Comparison of ENCODE assay signal across 11 cellular contexts in the genomic region with DNA sequence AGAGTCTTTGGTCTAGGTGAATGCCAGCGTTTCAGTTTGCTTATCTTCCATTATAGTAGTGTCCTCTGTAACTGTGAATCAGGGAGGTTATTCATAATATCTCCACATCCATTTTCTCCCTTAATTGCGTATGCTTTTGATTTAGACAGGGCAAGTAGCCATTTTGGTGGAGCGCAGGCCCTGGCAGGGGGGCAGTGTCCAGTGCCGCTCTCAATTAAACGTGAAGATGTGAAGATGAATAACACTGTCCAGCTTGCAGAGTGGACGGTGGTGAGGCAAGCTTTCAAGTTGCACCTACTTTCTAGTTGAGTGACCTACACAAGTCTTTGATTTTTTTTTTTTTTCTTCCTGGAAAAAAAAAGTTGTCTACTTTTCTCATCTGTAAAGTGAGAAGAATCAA. TPM values are rescaled to one million over a fixed set of nuclear protein-coding genes. Genes with fewer than 3 reads are reported as not detected.
A peak's percentile ranks its signal among the peaks of the same experiment; 100 is the strongest.
DNase-seq lines count a peak whose midpoint lies in the region; ATAC-seq and TF ChIP-seq lines count a peak whose summit lies in the region.
"Had no signal": no experiment of that assay in that cellular context is flagged by ENCODE, and none has a peak within 500 bp of the region (broad histone marks: within the 10 kb centered on the region; RNA-seq: fewer than 3 reads in every experiment).

No MANE protein-coding gene starts in this region.

- no peak overlapping the region for H4K91ac ChIP-seq in H9 (ENCODE audit: insufficient read length, low read depth, low read length)

- H3K27me3 ChIP-seq in H9 (ENCODE audit: insufficient read depth, low read length) (no peaks in the 10 kb centered on the region; the same call in 1 of the 2 replicates), skeletal muscle tissue (ENCODE audit: control insufficient read depth in 3 of 3, insufficient read depth in 3 of 3, low read length in 3 of 3) (no peaks in the 10 kb centered on the region)
- H3K27me3 ChIP-seq: tibial artery had no signal

- H3K36me3 ChIP-seq in skeletal muscle tissue (ENCODE audit: control insufficient read depth in 3 of 3, insufficient read depth in 3 of 3, low read length in 3 of 3) = peaks cover 0 to 2% (median 0%) of the 10 kb centered on the region in 3 donors
- H3K36me3 ChIP-seq: tibial artery had no signal

- no peak overlapping the region for H2BK15ac ChIP-seq in H9 (ENCODE audit: low read depth, low read length)

- H2AK5ac ChIP-seq in H9 (ENCODE audit: insufficient read length, low read length) = no peak overlapping the region

- H2AFZ ChIP-seq in H9 (ENCODE audit: low read length) = no peak overlapping the region

- H3K4me1 Mint-ChIP-seq in H9 = peaks cover 73 to 77% of the 10 kb centered on the region in 2 experiments
- peaks cover 84% of the 10 kb centered on the region for H3K4me1 Mint-ChIP-seq in activated T-cell treated with anti-CD3 and anti-CD28 coated beads, Interleukin-2, amount 50 U/mL, for 72 hours (ENCODE audit: low read depth)

- H3T11ph ChIP-seq in H9 (ENCODE audit: low read length) = no peak overlapping the region

- H4K5ac ChIP-seq in H9 (ENCODE audit: insufficient read length, low read depth, low read length) = no peak overlapping the region

- H2BK120ac ChIP-seq in H9 (ENCODE audit: low read depth, low read length, poor library complexity, severe bottlenecking) = no peak overlapping the region

- peaks cover 0 to 2% (median 0%) of the 10 kb centered on the region in 3 experiments; a peak in 2 of 7 replicates for H3K36me3 Mint-ChIP-seq in H9 (ENCODE audit: insufficient read depth in 1 of 3, low read depth in 3 of 3)
- peaks cover 3 to 7% of the 10 kb centered on the region in 2 donors for H3K36me3 Mint-ChIP-seq in activated T-cell treated with anti-CD3 and anti-CD28 coated beads, Interleukin-2, amount 50 U/mL, for 72 hours (ENCODE audit: insufficient read depth in 2 of 2)

- no peak overlapping the region for H3K23ac ChIP-seq in H9 (ENCODE audit: insufficient read length, low read depth, low read length)

- H3K79me2 ChIP-seq in H9 (ENCODE audit: insufficient read depth, low read length) = peaks cover 29% of the 10 kb centered on the region; the same call in 1 of the 2 replicates

- H3K14ac ChIP-seq in H9 (ENCODE audit: insufficient read depth, low read length) = no peak overlapping the region

- no peaks in the 10 kb centered on the region for H3K9me3 Mint-ChIP-seq in H9
- no peaks in the 10 kb centered on the region for H3K9me3 Mint-ChIP-seq in activated T-cell treated with anti-CD3 and anti-CD28 coated beads, Interleukin-2, amount 50 U/mL, for 72 hours

- H3K4me3 Mint-ChIP-seq in H9 = no peak overlapping the region; a peak in 1 of 5 replicates
- peak overlapping the region; percentile 84 to 95 for H3K4me3 Mint-ChIP-seq in activated T-cell treated with anti-CD3 and anti-CD28 coated beads, Interleukin-2, amount 50 U/mL, for 72 hours

- H3K9ac ChIP-seq in H9 (ENCODE audit: extremely low read depth, insufficient read length, low read length) (no peak overlapping the region), skeletal muscle tissue (ENCODE audit: low read depth in 1 of 3, low read length in 3 of 3) (peak overlapping the region in 1 of 3 donors; percentile 35)

- peaks cover 9% of the 10 kb centered on the region for H3K79me1 ChIP-seq in H9 (ENCODE audit: insufficient read depth, low read depth, low read length, poor library complexity, severe bottlenecking)

- peak overlapping the region in 2 of 3 experiments; percentile 4 to 68; a peak in 2 of 7 replicates for H3K27ac Mint-ChIP-seq in H9
- peak overlapping the region; percentile 93 for H3K27ac Mint-ChIP-seq in activated T-cell treated with anti-CD3 and anti-CD28 coated beads, Interleukin-2, amount 50 U/mL, for 72 hours

- intact Hi-C loops in sciatic nerve (cut with DNase I) = no loop called here

- H3K18ac ChIP-seq in H9 (ENCODE audit: insufficient read length, low read depth, low read length) = no peak overlapping the region

- TF ChIP-seq CTCF in H9 (conservative IDR thresholded peaks at IDR 0.05) = no peak

- H3K4me1 ChIP-seq in H9 (ENCODE audit: insufficient read depth, low read length) = peaks cover 27% of the 10 kb centered on the region
- H3K4me1 ChIP-seq in skeletal muscle tissue (ENCODE audit: control insufficient read depth in 3 of 3, insufficient read depth in 3 of 3, low read length in 3 of 3) = peaks cover 71 to 77% (median 75%) of the 10 kb centered on the region in 3 donors

- no peak for DNase-seq in H9
- DNase-seq in activated T-cell treated with anti-CD3 and anti-CD28 coated beads, Interleukin-2, amount 50 U/mL, for 72 hours = no peak
- DNase-seq in fibroblast of peridontal ligament (ENCODE audit: extremely low read depth) = peak; percentile 27
- no peak for DNase-seq in UCSD-AML1 (lab: John Stamatoyannopoulos, UW; ENCODE audit: unreplicated experiment)
- no peak for DNase-seq in sciatic nerve (ENCODE audit: low spot score)
- no peak for DNase-seq in NCI-H187 (lab: John Stamatoyannopoulos, UW)
- DNase-seq: NCI-H774, retina had no signal

- H4K20me1 ChIP-seq in H9 (ENCODE audit: control insufficient read depth, insufficient read depth, insufficient read length) = peaks cover 9% of the 10 kb centered on the region

- no peak overlapping the region for H3K56ac ChIP-seq in H9 (ENCODE audit: insufficient read length, low read depth, low read length)

- no peak overlapping the region for H2BK12ac ChIP-seq in H9 (ENCODE audit: insufficient read length, low read depth, low read length)

- H3K27ac ChIP-seq in H9 (ENCODE audit: insufficient read length, low read depth, low read length) = no peak overlapping the region
- peak overlapping the region; percentile 63 for H3K27ac ChIP-seq in skeletal muscle tissue (ENCODE audit: low read depth, low read length)

- H3K4ac ChIP-seq in H9 (ENCODE audit: low read depth, low read length) = no peak overlapping the region

- peaks cover 7% of the 10 kb centered on the region for H3K27me3 Mint-ChIP-seq in H9 (ENCODE audit: low read depth)
- H3K27me3 Mint-ChIP-seq in activated T-cell treated with anti-CD3 and anti-CD28 coated beads, Interleukin-2, amount 50 U/mL, for 72 hours (ENCODE audit: low read depth) = no peaks in the 10 kb centered on the region

- no peak for ATAC-seq in activated T-cell treated with anti-CD3 and anti-CD28 coated beads, Interleukin-2, amount 50 U/mL, for 72 hours (replicated peaks in 1 of 2)
- no peak for ATAC-seq in sciatic nerve
- ATAC-seq in GM21786 (IDR thresholded peaks at IDR 0.05; ENCODE audit: unreplicated experiment) = no peak

- no peak overlapping the region for H4K8ac ChIP-seq in H9 (replicated peaks; ENCODE audit: insufficient read length, low read depth, low read length)

- no peak overlapping the region for H3K4me3 ChIP-seq in skeletal muscle tissue (ENCODE audit: low read length in 3 of 3)
- H3K4me3 ChIP-seq: tibial artery had no signal

- WGBS in H9 (ENCODE audit: extremely low coverage, insufficient read length, low lambda C conversion rate) = no CpG with 5 or more reads among the region's 6 CpGs

- no peak overlapping the region for H2BK20ac ChIP-seq in H9 (ENCODE audit: low read depth, low read length, poor library complexity, severe bottlenecking)

- H2BK5ac ChIP-seq in H9 (ENCODE audit: insufficient read length, low read length) = no peak overlapping the region

- H3K9me3 ChIP-seq in H9 (ENCODE audit: control insufficient read depth, low read depth, low read length) = no peaks in the 10 kb centered on the region
- H3K9me3 ChIP-seq in skeletal muscle tissue (ENCODE audit: control insufficient read depth in 3 of 3, low read length in 3 of 3) = no peaks in the 10 kb centered on the region
- H3K9me3 ChIP-seq: tibial artery had no signal

- peaks cover 13% of the 10 kb centered on the region for H3K23me2 ChIP-seq in H9 (ENCODE audit: insufficient read length, low read depth, low read length, poor library complexity, severe bottlenecking)

- H3K4me2 ChIP-seq in H9 (ENCODE audit: insufficient read depth, insufficient read length, low read length) = no peak overlapping the region

RNA-seq across cellular contexts. Expression of a gene that starts 4.5 kb away (rescaled TPM):
- total RNA-seq in H9 (2021) (46.6 and 46.8 TPM in 2 replicates), skeletal muscle tissue (6.3 TPM), sciatic nerve (103 TPM)
- 10 to 100 TPM; 44.2 to 47.8 TPM for total RNA-seq in activated T-cell treated with anti-CD3 and anti-CD28 coated beads, Interleukin-2, amount 50 U/mL, for 72 hours

RNA-seq across cellular contexts. Expression of a gene that starts 50.3 kb away (rescaled TPM):
- 43.4 and 47.1 TPM in 2 replicates for total RNA-seq in H9 (2021)
- 10 to 100 TPM; 11.0 to 15.5 TPM for total RNA-seq in activated T-cell treated with anti-CD3 and anti-CD28 coated beads, Interleukin-2, amount 50 U/mL, for 72 hours
- 19.3 TPM for total RNA-seq in skeletal muscle tissue
- 117 TPM for total RNA-seq in sciatic nerve

Comparison
In these comparisons a context has a peak if more than half of its experiments do, and no peak if none do; other contexts are left out.
1. H3K4me3 Mint-ChIP-seq: peak in activated T-cell treated with anti-CD3 and anti-CD28 coated beads, Interleukin-2, amount 50 U/mL, for 72 hours (2 of 2); none in H9 (0 of 2).